In genomic region chr10:118341678-118342637, GRCh38 we compare ENCODE assay signal across 1 cellular context.
TF ChIP-seq lines count a peak whose summit lies in the region.

TSS of gene FAM204A (minus strand) at chr10:118342324. CDS start at chr10:118336415, 5,909 bp downstream.

TF ChIP-seq in H1, 55 proteins besides CTCF, POLR2A, EP300 and RAD21 (continued from another document):
- TF ChIP-seq NANOG (IDR thresholded peaks at IDR 0.05; ENCODE audit: insufficient read depth, low read depth, low read length, poor library complexity, severe bottlenecking), result no peak
- no peak for TF ChIP-seq BCL11A (IDR thresholded peaks at IDR 0.05; ENCODE audit: low read depth in 2 of 2, low read length in 2 of 2)
- no peak for TF ChIP-seq USF2 (IDR thresholded peaks at IDR 0.05; ENCODE audit: low read length)
- TF ChIP-seq SP2 (IDR thresholded peaks at IDR 0.05; ENCODE audit: low read length), result no peak
- peak; percentile 69 for TF ChIP-seq SAP30 (IDR thresholded peaks at IDR 0.05; ENCODE audit: insufficient read depth, insufficient replicate concordance, low read length)
- TF ChIP-seq RBBP5 (IDR thresholded peaks at IDR 0.05; ENCODE audit: borderline replicate concordance, low read depth, low read length), result peak; percentile 90
- TF ChIP-seq PHF8 (conservative IDR thresholded peaks at IDR 0.05; ENCODE audit: low read depth, low read length), result peak; percentile 84
- no peak for TF ChIP-seq CHD7 (IDR thresholded peaks at IDR 0.05; ENCODE audit: insufficient replicate concordance, low read length)
- TF ChIP-seq EGR1 (IDR thresholded peaks at IDR 0.05; ENCODE audit: borderline replicate concordance, low read depth, low read length), result no peak
- peak; percentile 99 for TF ChIP-seq YY1 (IDR thresholded peaks at IDR 0.05; ENCODE audit: low read depth, low read length)
- TF ChIP-seq RXRA (IDR thresholded peaks at IDR 0.05; ENCODE audit: insufficient read depth, low read depth, low read length), result no peak
- TF ChIP-seq SUZ12 (IDR thresholded peaks at IDR 0.05; ENCODE audit: low read length), result no peak
- no peak for TF ChIP-seq BRCA1 (IDR thresholded peaks at IDR 0.05; ENCODE audit: low read depth, low read length)
- no peak for TF ChIP-seq JUND (IDR thresholded peaks at IDR 0.05; ENCODE audit: low read length)
- no peak for TF ChIP-seq CBX5 (IDR thresholded peaks at IDR 0.05; ENCODE audit: low read depth, low read length)
- no peak for TF ChIP-seq MAFK (IDR thresholded peaks at IDR 0.05; ENCODE audit: low read depth, low read length)
- no peak for TF ChIP-seq POU5F1 (IDR thresholded peaks at IDR 0.05; ENCODE audit: low read depth, low read length)
- no peak for TF ChIP-seq TCF12 (IDR thresholded peaks at IDR 0.05; ENCODE audit: low read depth, low read length)
- TF ChIP-seq SRF (IDR thresholded peaks at IDR 0.05; ENCODE audit: low read depth, low read length), result no peak
- TF ChIP-seq CHD1 (IDR thresholded peaks at IDR 0.05; ENCODE audit: low read depth, low read length), result no peak
- TF ChIP-seq JUN (IDR thresholded peaks at IDR 0.05; ENCODE audit: low read depth, low read length), result no peak
- peak; percentile 47 to 95; a peak in 3 of 4 replicates for TF ChIP-seq SIN3A (conservative IDR thresholded peaks at IDR 0.05 in 1 of 2, IDR thresholded peaks at IDR 0.05 in 1 of 2; ENCODE audit: low read depth in 1 of 2, low read length in 2 of 2)
- peak; percentile 98 for TF ChIP-seq ASH2L (IDR thresholded peaks at IDR 0.05; ENCODE audit: low read length)
- peak; percentile 90 for TF ChIP-seq CHD2 (IDR thresholded peaks at IDR 0.05; ENCODE audit: low read length)
- peak in 1 of 2 experiments; percentile 75; a peak in 1 of 4 replicates for TF ChIP-seq HDAC2 (IDR thresholded peaks at IDR 0.05; ENCODE audit: borderline replicate concordance in 1 of 2, low read depth in 2 of 2, low read length in 2 of 2)
- TF ChIP-seq SIX5 (IDR thresholded peaks at IDR 0.05; ENCODE audit: low read depth, low read length), result no peak
- TF ChIP-seq TAF1 (IDR thresholded peaks at IDR 0.05; ENCODE audit: low read depth, low read length), result peak; percentile 81; the same call in 1 of the 2 replicates
- TF ChIP-seq TBP (IDR thresholded peaks at IDR 0.05; ENCODE audit: low read depth, low read length), result peak; percentile 79
- TF ChIP-seq EZH2 (IDR thresholded peaks at IDR 0.05; ENCODE audit: low read depth, low read length, severe bottlenecking), result no peak
- no peak for TF ChIP-seq RFX5 (IDR thresholded peaks at IDR 0.05; ENCODE audit: borderline replicate concordance, low read depth, low read length)
- no peak for TF ChIP-seq ATF2 (IDR thresholded peaks at IDR 0.05; ENCODE audit: low read length)
- peak; percentile 62 for TF ChIP-seq KDM4A (IDR thresholded peaks at IDR 0.05; ENCODE audit: low read depth, low read length, severe bottlenecking)
- TF ChIP-seq NRF1 (IDR thresholded peaks at IDR 0.05; ENCODE audit: low read depth, low read length), result no peak
- TF ChIP-seq POLR2AphosphoS5 (IDR thresholded peaks at IDR 0.05; ENCODE audit: low read depth, low read length), result peak; percentile 60; the same call in 1 of the 2 replicates
- TF ChIP-seq GABPA (IDR thresholded peaks at IDR 0.05; ENCODE audit: borderline replicate concordance, insufficient read depth, low read length), result no peak
- no peak for TF ChIP-seq SIRT6 (IDR thresholded peaks at IDR 0.05; ENCODE audit: low read length)
- TF ChIP-seq CREB1 (IDR thresholded peaks at IDR 0.05), result 0 out of 2 replicates have a peak, but pooled peaks have one; percentile 11
- TF ChIP-seq KDM1A (IDR thresholded peaks at IDR 0.05; ENCODE audit: borderline replicate concordance, low read length), result no peak
- no peak for TF ChIP-seq GTF2F1 (IDR thresholded peaks at IDR 0.05; ENCODE audit: borderline replicate concordance, low read depth, low read length)
